In genomic region chr10:63366933-63367332, GRCh38 we compare ENCODE assay signal across 33 cellular contexts.
"Had no signal": no experiment of that assay in that cellular context is flagged by ENCODE, and none has a peak within 500 bp of the region (broad histone marks: within the 10 kb centered on the region; RNA-seq: fewer than 3 reads in every experiment).

No MANE protein-coding gene starts in this region.

- H3K4me1 Mint-ChIP-seq: activated naive CD4-positive, alpha-beta T cell treated with anti-CD3 and anti-CD28 coated beads, Interleukin-2, amount 50 U/mL, for 24 hours had no signal

- H3K4me3 ChIP-seq: adrenal gland, body of pancreas, esophagus muscularis mucosa, gastrocnemius medialis, heart left ventricle had no signal

- H3K27ac Mint-ChIP-seq: activated B cell treated with CpG ODN at 0.5 μM for 24 hours; activated CD8-positive, alpha-beta T cell treated with anti-CD3 and anti-CD28 coated beads for 36 hours; activated naive CD4-positive, alpha-beta T cell treated with anti-CD3 and anti-CD28 coated beads for 36 hours; activated naive CD4-positive, alpha-beta T cell treated with anti-CD3 and anti-CD28 coated beads, Interleukin-2, amount 50 U/mL, for 24 hours; activated naive CD8-positive, alpha-beta T cell treated with anti-CD3 and anti-CD28 coated beads for 36 hours; activated naive CD8-positive, alpha-beta T cell treated with anti-CD3 and anti-CD28 coated beads, Interleukin-2, amount 50 U/mL, for 24 hours; activated T-helper 1 cell treated with anti-CD3 and anti-CD28 coated beads, Interleukin-12 subunit alpha, Interleukin-12 subunit beta, Interleukin-2, Interleukin-4 antibody, amounts not matched to agents 30 ng/mL and 10 ng/mL and 1 ng/mL, durations not matched to agents 14 hours and 24 hours and 36 hours; activated T-helper 2 cell treated with anti-CD3 and anti-CD28 coated beads, Interferon-gamma antibody, Interleukin-2, Interleukin-4, amounts not matched to agents 10 μg/mL and 5 μg/mL and 100 μg/mL, durations not matched to agents 14 hours and 24 hours and 36 hours; effector memory CD8-positive, alpha-beta T cell had no signal

- DNase-seq: activated B cell treated with CpG ODN at 0.5 μM for 24 hours; activated CD4-positive, alpha-beta T cell treated with anti-CD3 and anti-CD28 coated beads for 48 hours; activated CD4-positive, alpha-beta T cell treated with anti-CD3 and anti-CD28 coated beads, Interleukin-2, amount 50 U/mL, for 1 hour; activated CD4-positive, alpha-beta T cell treated with anti-CD3 and anti-CD28 coated beads, Interleukin-2, amount 50 U/mL, for 48 hours; activated CD8-positive, alpha-beta memory T cell treated with anti-CD3 and anti-CD28 coated beads for 24 hours; activated CD8-positive, alpha-beta T cell treated with anti-CD3 and anti-CD28 coated beads for 36 hours; activated effector memory CD4-positive, alpha-beta T cell treated with anti-CD3 and anti-CD28 coated beads, Interleukin-2, amount 50 U/mL, for 16 hours; activated naive CD4-positive, alpha-beta T cell treated with anti-CD3 and anti-CD28 coated beads for 36 hours; activated naive CD8-positive, alpha-beta T cell treated with anti-CD3 and anti-CD28 coated beads for 36 hours; activated naive CD8-positive, alpha-beta T cell treated with anti-CD3 and anti-CD28 coated beads, Interleukin-2, amount 50 U/mL, for 24 hours; activated T-cell treated with anti-CD3 and anti-CD28 coated beads, Interleukin-2, amount 50 U/mL, for 1 hour; activated T-cell treated with anti-CD3 and anti-CD28 coated beads, Interleukin-2, amount 50 U/mL, for 48 hours; adrenal gland; amygdala; aorta; body of pancreas; cortex of kidney; dermis blood vessel endothelial cell; effector CD4-positive, alpha-beta T cell; effector memory CD8-positive, alpha-beta T cell; erythroblast; foreskin keratinocyte; gastrocnemius medialis; glutamatergic neuron; heart left ventricle; T-helper 2 cell had no signal

- H3K9me3 Mint-ChIP-seq: activated B cell treated with CpG ODN at 0.5 μM for 24 hours; activated CD8-positive, alpha-beta T cell treated with anti-CD3 and anti-CD28 coated beads for 36 hours; activated naive CD4-positive, alpha-beta T cell treated with anti-CD3 and anti-CD28 coated beads for 36 hours; activated naive CD4-positive, alpha-beta T cell treated with anti-CD3 and anti-CD28 coated beads, Interleukin-2, amount 50 U/mL, for 24 hours; activated naive CD8-positive, alpha-beta T cell treated with anti-CD3 and anti-CD28 coated beads for 36 hours; activated naive CD8-positive, alpha-beta T cell treated with anti-CD3 and anti-CD28 coated beads, Interleukin-2, amount 50 U/mL, for 24 hours; activated T-helper 1 cell treated with anti-CD3 and anti-CD28 coated beads, Interleukin-12 subunit alpha, Interleukin-12 subunit beta, Interleukin-2, Interleukin-4 antibody, amounts not matched to agents 30 ng/mL and 10 ng/mL and 1 ng/mL, durations not matched to agents 14 hours and 24 hours and 36 hours; activated T-helper 2 cell treated with anti-CD3 and anti-CD28 coated beads, Interferon-gamma antibody, Interleukin-2, Interleukin-4, amounts not matched to agents 10 μg/mL and 5 μg/mL and 100 μg/mL, durations not matched to agents 14 hours and 24 hours and 36 hours; effector memory CD8-positive, alpha-beta T cell had no signal

- H3K27me3 Mint-ChIP-seq: activated B cell treated with CpG ODN at 0.5 μM for 24 hours; activated CD8-positive, alpha-beta T cell treated with anti-CD3 and anti-CD28 coated beads for 36 hours; activated naive CD4-positive, alpha-beta T cell treated with anti-CD3 and anti-CD28 coated beads, Interleukin-2, amount 50 U/mL, for 24 hours; activated naive CD8-positive, alpha-beta T cell treated with anti-CD3 and anti-CD28 coated beads for 36 hours; activated naive CD8-positive, alpha-beta T cell treated with anti-CD3 and anti-CD28 coated beads, Interleukin-2, amount 50 U/mL, for 24 hours; effector memory CD8-positive, alpha-beta T cell had no signal

- H3K4me3 Mint-ChIP-seq: activated B cell treated with CpG ODN at 0.5 μM for 24 hours; activated CD8-positive, alpha-beta T cell treated with anti-CD3 and anti-CD28 coated beads for 36 hours; activated naive CD4-positive, alpha-beta T cell treated with anti-CD3 and anti-CD28 coated beads for 36 hours; activated naive CD4-positive, alpha-beta T cell treated with anti-CD3 and anti-CD28 coated beads, Interleukin-2, amount 50 U/mL, for 24 hours; activated naive CD8-positive, alpha-beta T cell treated with anti-CD3 and anti-CD28 coated beads for 36 hours; activated naive CD8-positive, alpha-beta T cell treated with anti-CD3 and anti-CD28 coated beads, Interleukin-2, amount 50 U/mL, for 24 hours; activated T-helper 1 cell treated with anti-CD3 and anti-CD28 coated beads, Interleukin-12 subunit alpha, Interleukin-12 subunit beta, Interleukin-2, Interleukin-4 antibody, amounts not matched to agents 30 ng/mL and 10 ng/mL and 1 ng/mL, durations not matched to agents 14 hours and 24 hours and 36 hours; effector memory CD8-positive, alpha-beta T cell had no signal

- ATAC-seq: activated CD4-positive, CD25-positive, alpha-beta regulatory T cell treated with anti-CD3 and anti-CD28 coated beads, Interleukin-2, amount 50 U/mL, for 24 hours; activated CD8-positive, alpha-beta T cell treated with anti-CD3 and anti-CD28 coated beads for 36 hours; activated naive CD8-positive, alpha-beta T cell treated with anti-CD3 and anti-CD28 coated beads, Interleukin-2, amount 50 U/mL, for 24 hours; body of pancreas; effector memory CD8-positive, alpha-beta T cell; foreskin keratinocyte; gastrocnemius medialis; heart left ventricle had no signal

- FAIRE-seq: colon had no signal

- H3K4me1 ChIP-seq: adrenal gland, body of pancreas, foreskin keratinocyte had no signal

- H3K9me3 ChIP-seq: adrenal gland, body of pancreas, esophagus muscularis mucosa, gastrocnemius medialis, heart left ventricle had no signal

- H3K27me3 ChIP-seq: adrenal gland, body of pancreas, esophagus muscularis mucosa, foreskin keratinocyte, gastrocnemius medialis, heart left ventricle had no signal

- H3K36me3 ChIP-seq: adrenal gland, esophagus muscularis mucosa, gastrocnemius medialis had no signal

- H3K27ac ChIP-seq: adrenal gland, body of pancreas, esophagus muscularis mucosa, foreskin keratinocyte, gastrocnemius medialis, heart left ventricle, VCaP had no signal
